In genomic region chr10:68212721-68213352, GRCh38 we compare ENCODE assay signal across 8 cellular contexts. TPM values are rescaled to one million over a fixed set of nuclear protein-coding genes. Genes with fewer than 3 reads are reported as not detected.
DNase-seq lines count a peak whose midpoint lies in the region; ATAC-seq and TF ChIP-seq lines count a peak whose summit lies in the region.

No MANE protein-coding gene starts in this region.

- no peaks in the 10 kb centered on the region for H3F3A ChIP-seq in GM23338 (replicated peaks; ENCODE audit: low read depth)

- DNase-seq in CD4-positive, alpha-beta T cell: no peak
- peak; percentile 43 for DNase-seq in GM23338 (ENCODE audit: low spot score)
- DNase-seq in SK-N-MC (ENCODE audit: low read depth, low spot score): peak; percentile 5
- peak; percentile 33 for DNase-seq in globus pallidus (ENCODE audit: low spot score)
- DNase-seq in thoracic aorta (ENCODE audit: low spot score): no peak
- DNase-seq in activated CD8-positive, alpha-beta memory T cell treated with anti-CD3 and anti-CD28 coated beads, Interleukin-2, amount 50 U/mL, for 48 hours: no peak
- DNase-seq in Right ventricle myocardium inferior (ENCODE audit: missing footprints): no peak

- no peak overlapping the region for H3K9ac ChIP-seq in SK-N-MC (ENCODE audit: insufficient read length)

- H2AFZ ChIP-seq in GM23338: no peak overlapping the region

- peaks cover 4% of the 10 kb centered on the region for H3K27me3 Mint-ChIP-seq in CD4-positive, alpha-beta T cell
- H3K27me3 Mint-ChIP-seq in GM23338 (ENCODE audit: insufficient read depth, low read depth, poor library complexity): peaks cover 7% of the 10 kb centered on the region

- peaks cover 9% of the 10 kb centered on the region for H3K27me3 ChIP-seq in CD4-positive, alpha-beta T cell (ENCODE audit: control insufficient read depth, insufficient read depth, low read length)
- H3K27me3 ChIP-seq in GM23338 (ENCODE audit: insufficient read depth) (no peaks in the 10 kb centered on the region), thoracic aorta (replicated peaks; ENCODE audit: insufficient read depth) (no peaks in the 10 kb centered on the region)

- no peak overlapping the region for H3K27ac Mint-ChIP-seq in CD4-positive, alpha-beta T cell
- H3K27ac Mint-ChIP-seq in GM23338: no peak overlapping the region

- no peaks in the 10 kb centered on the region for H3K79me2 ChIP-seq in GM23338 (replicated peaks; ENCODE audit: insufficient read depth)

- CTCF ChIA-PET in CD4-positive, alpha-beta T cell (lab: Charles Lee): interaction anchor here (0.7 to 1.2 kb wide), 4 partner anchors 23 to 135 kb away, joined by 3 to 18 read pairs (median 4); partner anchors contain the start of gene PBLD

- H3K36me3 ChIP-seq in GM23338 (ENCODE audit: insufficient read depth) (no peaks in the 10 kb centered on the region), SK-N-MC (ENCODE audit: insufficient read depth, low read length) (no peaks in the 10 kb centered on the region), thoracic aorta (no peaks in the 10 kb centered on the region)

- H3K9me2 ChIP-seq in GM23338 (ENCODE audit: insufficient read depth): 0 out of 2 replicates have a peak, but pooled peaks cover 2% of the 10 kb centered on the region

- no peaks in the 10 kb centered on the region for H3K36me3 Mint-ChIP-seq in CD4-positive, alpha-beta T cell (ENCODE audit: low read depth)
- no peaks in the 10 kb centered on the region for H3K36me3 Mint-ChIP-seq in GM23338 (ENCODE audit: low read depth)

- intact Hi-C loops in CD4-positive, alpha-beta T cell (cut with DNase I, micrococcal nuclease): loop anchor here (1.0 to 2.0 kb wide), 2 partner anchors 135 to 686 kb away; no protein-coding TSS in a partner anchor
- intact Hi-C loops in Right ventricle myocardium inferior (cut with DNase I): loop anchor here (10.0 kb wide), 1 partner anchor 92 kb away; no protein-coding TSS in a partner anchor

- no peaks in the 10 kb centered on the region for H3K9me3 ChIP-seq in CD4-positive, alpha-beta T cell (ENCODE audit: control insufficient read depth, low read length)
- H3K9me3 ChIP-seq in SK-N-MC (ENCODE audit: low read depth, low read length) (no peaks in the 10 kb centered on the region), thoracic aorta (no peaks in the 10 kb centered on the region)

- H3K4me2 ChIP-seq in GM23338: no peak overlapping the region

- no peak overlapping the region for H3K4me3 ChIP-seq in GM23338
- H3K4me3 ChIP-seq in SK-N-MC: no peak overlapping the region
- H3K4me3 ChIP-seq in thoracic aorta: no peak overlapping the region

- no peak overlapping the region for H3K4me3 Mint-ChIP-seq in CD4-positive, alpha-beta T cell
- no peak overlapping the region for H3K4me3 Mint-ChIP-seq in GM23338

- no peaks in the 10 kb centered on the region for H3K4me1 Mint-ChIP-seq in CD4-positive, alpha-beta T cell (ENCODE audit: low read depth)
- H3K4me1 Mint-ChIP-seq in GM23338: peaks cover 7% of the 10 kb centered on the region

- no peaks in the 10 kb centered on the region for H4K20me1 ChIP-seq in GM23338 (replicated peaks; ENCODE audit: insufficient read depth)

- no peaks in the 10 kb centered on the region for H3K9me3 Mint-ChIP-seq in CD4-positive, alpha-beta T cell
- no peaks in the 10 kb centered on the region for H3K9me3 Mint-ChIP-seq in GM23338

- no peak overlapping the region for H3K27ac ChIP-seq in CD4-positive, alpha-beta T cell (ENCODE audit: low read depth, low read length)
- H3K27ac ChIP-seq in GM23338 (ENCODE audit: low read depth) (no peak overlapping the region), SK-N-MC (no peak overlapping the region), thoracic aorta (no peak overlapping the region)

- H3K4me1 ChIP-seq in GM23338 (ENCODE audit: insufficient read depth): no peaks in the 10 kb centered on the region
- no peaks in the 10 kb centered on the region for H3K4me1 ChIP-seq in thoracic aorta (ENCODE audit: control insufficient read depth in 1 of 2, low read depth in 2 of 2)

- POLR2A ChIA-PET in CD4-positive, alpha-beta T cell (lab: Charles Lee): interaction anchor here (1.0 to 1.1 kb wide), 3 partner anchors 119 to 363 kb away, joined by 3 to 6 read pairs (median 3); partner anchors contain the start of genes HNRNPH3 and PBLD

- TF ChIP-seq CTCF in CD4-positive, alpha-beta T cell (IDR thresholded peaks at IDR 0.05): peak; percentile 51
- TF ChIP-seq CTCF in GM23338 (conservative IDR thresholded peaks at IDR 0.05; ENCODE audit: low read depth in 2 of 2) (peak; percentile 61 to 97), thoracic aorta (IDR thresholded peaks at IDR 0.05) (peak; percentile 50)

- no peak for ATAC-seq in CD4-positive, alpha-beta T cell (ENCODE audit: poor library complexity)
- ATAC-seq in GM23338: no peak
- ATAC-seq in thoracic aorta (ENCODE audit: insufficient number of reproducible peaks, low FRiP score, low read depth): no peak
- no peak for ATAC-seq in HG03439 (IDR thresholded peaks at IDR 0.05; ENCODE audit: unreplicated experiment)
- no peak for ATAC-seq in Right ventricle myocardium inferior

TF ChIP-seq in GM23338, 12 proteins besides CTCF, POLR2A, EP300 and RAD21:
- TF ChIP-seq POLR2AphosphoS5 (IDR thresholded peaks at IDR 0.05; ENCODE audit: low read depth) (no peak), EZH2phosphoT487 (IDR thresholded peaks at IDR 0.05; ENCODE audit: unreplicated experiment) (no peak), ETS1 (IDR thresholded peaks at IDR 0.05) (no peak), JUNB (IDR thresholded peaks at IDR 0.05; ENCODE audit: unreplicated experiment) (no peak)

RNA-seq across cellular contexts. Expression of gene ATOH7, which starts 19.1 kb away (rescaled TPM):
- total RNA-seq in CD4-positive, alpha-beta T cell: not detected
- total RNA-seq in GM23338 (2014; rRNA removed; shearing (Covaris generic)): 1.2 and 1.8 TPM in 2 replicates
- polyA plus RNA-seq in GM23338 (2016; fragmentation: Nextera tagmentation; extraction: Ambion mirVana): 0.23 TPM in 1 of 2 replicates, not detected in the other
- total RNA-seq in thoracic aorta (not detected), Right ventricle myocardium inferior (not detected)

Comparison
In these comparisons a context has a peak if more than half of its experiments do, and no peak if none do; other contexts are left out.
1. DNase-seq: peak in GM23338 (single experiment), SK-N-MC (single experiment) and globus pallidus (single experiment); none in CD4-positive, alpha-beta T cell (0 of 10), thoracic aorta (single experiment), activated CD8-positive, alpha-beta memory T cell treated with anti-CD3 and anti-CD28 coated beads, Interleukin-2, amount 50 U/mL, for 48 hours (single experiment) and Right ventricle myocardium inferior (single experiment).
2. Peak in every context shown above with its lines, with median percentiles within 50 percentile points of each other: CTCF ChIP-seq.